In genomic region chr9:75892168-75892901, GRCh38 we compare ENCODE assay signal across 9 cellular contexts. TPM values are rescaled to one million over a fixed set of nuclear protein-coding genes. Genes with fewer than 3 reads are reported as not detected.
DNase-seq lines count a peak whose midpoint lies in the region; ATAC-seq and TF ChIP-seq lines count a peak whose summit lies in the region.
"Had no signal": no experiment of that assay in that cellular context is flagged by ENCODE, and none has a peak within 500 bp of the region (broad histone marks: within the 10 kb centered on the region; RNA-seq: fewer than 3 reads in every experiment).

No MANE protein-coding gene starts in this region.

- no peaks in the 10 kb centered on the region for H3K27me3 Mint-ChIP-seq in CD8-positive, alpha-beta T cell (ENCODE audit: low read depth)
- H3K27me3 Mint-ChIP-seq in dendritic cell treated with granulocyte-macrophage colony-stimulating factor and Interleukin-4, amounts not matched to agents 40 ng/mL and 50 ng/mL, for 4 days: peaks cover 13% of the 10 kb centered on the region
- H3K27me3 Mint-ChIP-seq in stimulated activated naive CD8-positive, alpha-beta T cell treated with anti-CD3 and anti-CD28 coated beads, Interleukin-15, Interleukin-2, amounts not matched to agents 100 ng/mL and 50 ng/mL, for 24 hours: peaks cover 9% of the 10 kb centered on the region

- no peaks in the 10 kb centered on the region for H3K9me3 Mint-ChIP-seq in CD8-positive, alpha-beta T cell
- no peaks in the 10 kb centered on the region for H3K9me3 Mint-ChIP-seq in dendritic cell treated with granulocyte-macrophage colony-stimulating factor and Interleukin-4, amounts not matched to agents 40 ng/mL and 50 ng/mL, for 4 days
- no peaks in the 10 kb centered on the region for H3K9me3 Mint-ChIP-seq in stimulated activated naive CD8-positive, alpha-beta T cell treated with anti-CD3 and anti-CD28 coated beads, Interleukin-15, Interleukin-2, amounts not matched to agents 100 ng/mL and 50 ng/mL, for 24 hours

- WGBS in mesenchymal stem cell: under 1% methylated on average over 26 of the region's 35 CpGs

- TF ChIP-seq CTCF in CD8-positive, alpha-beta T cell (IDR thresholded peaks at IDR 0.05): no peak
- TF ChIP-seq CTCF in RWPE2 (IDR thresholded peaks at IDR 0.05; ENCODE audit: poor library complexity, severe bottlenecking): no peak

- H3K4ac ChIP-seq in mesenchymal stem cell (ENCODE audit: low read depth in 1 of 2, low read length in 2 of 2): no peak overlapping the region

- H3K4me3 Mint-ChIP-seq in CD8-positive, alpha-beta T cell: peak overlapping the region; percentile 92
- peak overlapping the region; percentile 93 for H3K4me3 Mint-ChIP-seq in dendritic cell treated with granulocyte-macrophage colony-stimulating factor and Interleukin-4, amounts not matched to agents 40 ng/mL and 50 ng/mL, for 4 days
- H3K4me3 Mint-ChIP-seq in stimulated activated naive CD8-positive, alpha-beta T cell treated with anti-CD3 and anti-CD28 coated beads, Interleukin-15, Interleukin-2, amounts not matched to agents 100 ng/mL and 50 ng/mL, for 24 hours: peak overlapping the region; percentile 90

- H3K4me2 ChIP-seq in mesenchymal stem cell (ENCODE audit: low read length, poor library complexity, severe bottlenecking): peak overlapping the region; percentile 99

- H3K23ac ChIP-seq in mesenchymal stem cell (ENCODE audit: low read length in 2 of 2): no peak overlapping the region

- no peaks in the 10 kb centered on the region for H3K27me3 ChIP-seq in CD8-positive, alpha-beta T cell (ENCODE audit: insufficient read depth, low read length)
- H3K27me3 ChIP-seq in RWPE2 (ENCODE audit: insufficient read depth, poor library complexity, severe bottlenecking) (peaks cover 36% of the 10 kb centered on the region), mesenchymal stem cell (ENCODE audit: control insufficient read depth in 1 of 2, insufficient read depth in 1 of 2, low read length in 2 of 2) (peaks cover 4 to 21% of the 10 kb centered on the region in 2 experiments)

- H2AK5ac ChIP-seq in mesenchymal stem cell (ENCODE audit: low read length, severe bottlenecking): no peak overlapping the region

- H4K91ac ChIP-seq in mesenchymal stem cell (ENCODE audit: low read length): no peak overlapping the region

- H3K14ac ChIP-seq in mesenchymal stem cell (ENCODE audit: low read length in 2 of 2): no peak overlapping the region

- H3K27ac Mint-ChIP-seq in CD8-positive, alpha-beta T cell: no peak overlapping the region
- H3K27ac Mint-ChIP-seq in dendritic cell treated with granulocyte-macrophage colony-stimulating factor and Interleukin-4, amounts not matched to agents 40 ng/mL and 50 ng/mL, for 4 days: peak overlapping the region; percentile 87
- peak overlapping the region; percentile 57 for H3K27ac Mint-ChIP-seq in stimulated activated naive CD8-positive, alpha-beta T cell treated with anti-CD3 and anti-CD28 coated beads, Interleukin-15, Interleukin-2, amounts not matched to agents 100 ng/mL and 50 ng/mL, for 24 hours

- POLR2A ChIA-PET in CD8-positive, alpha-beta T cell (lab: Charles Lee): no interaction called here

- CTCF ChIA-PET in CD8-positive, alpha-beta T cell (lab: Charles Lee): interaction anchor here (0.7 to 1.5 kb wide), 3 partner anchors 10 to 208 kb away, joined by 3 to 4 read pairs (median 3); no protein-coding TSS in a partner anchor

- no peak for ATAC-seq in CD8-positive, alpha-beta T cell
- no peak for ATAC-seq in RWPE2 (ENCODE audit: low read depth)
- no peak for ATAC-seq in HG02642 (IDR thresholded peaks at IDR 0.05; ENCODE audit: poor library complexity, unreplicated experiment)
- ATAC-seq in HG03039 (IDR thresholded peaks at IDR 0.05; ENCODE audit: unreplicated experiment): no peak

- peak overlapping the region; percentile 43 for H2AFZ ChIP-seq in mesenchymal stem cell (ENCODE audit: low read depth, low read length)

- peaks cover 65% of the 10 kb centered on the region for H3K4me1 Mint-ChIP-seq in CD8-positive, alpha-beta T cell (ENCODE audit: low read depth)
- peaks cover 45% of the 10 kb centered on the region for H3K4me1 Mint-ChIP-seq in dendritic cell treated with granulocyte-macrophage colony-stimulating factor and Interleukin-4, amounts not matched to agents 40 ng/mL and 50 ng/mL, for 4 days (ENCODE audit: low read depth)
- peaks cover 49% of the 10 kb centered on the region for H3K4me1 Mint-ChIP-seq in stimulated activated naive CD8-positive, alpha-beta T cell treated with anti-CD3 and anti-CD28 coated beads, Interleukin-15, Interleukin-2, amounts not matched to agents 100 ng/mL and 50 ng/mL, for 24 hours (ENCODE audit: low read depth)

- no peaks in the 10 kb centered on the region for H3K36me3 ChIP-seq in CD8-positive, alpha-beta T cell (ENCODE audit: insufficient read depth, low read length)
- H3K36me3 ChIP-seq in RWPE2 (ENCODE audit: low read depth) (no peaks in the 10 kb centered on the region), mesenchymal stem cell (ENCODE audit: control insufficient read depth in 1 of 2, insufficient read depth in 2 of 2, low read depth in 1 of 2, low read length in 2 of 2) (no peaks in the 10 kb centered on the region)

- peak overlapping the region; percentile 12 for H4K8ac ChIP-seq in mesenchymal stem cell (ENCODE audit: low read length)

- H3K27ac ChIP-seq in CD8-positive, alpha-beta T cell (ENCODE audit: low read depth, low read length): no peak overlapping the region
- no peak overlapping the region for H3K27ac ChIP-seq in RWPE2 (ENCODE audit: poor library complexity, severe bottlenecking)
- H3K27ac ChIP-seq in mesenchymal stem cell (ENCODE audit: low read length, poor library complexity, severe bottlenecking): no peak overlapping the region
- H3K27ac ChIP-seq: epithelial cell of prostate had no signal

- peaks cover 9% of the 10 kb centered on the region for H3K36me3 Mint-ChIP-seq in CD8-positive, alpha-beta T cell
- H3K36me3 Mint-ChIP-seq in dendritic cell treated with granulocyte-macrophage colony-stimulating factor and Interleukin-4, amounts not matched to agents 40 ng/mL and 50 ng/mL, for 4 days (ENCODE audit: low read depth): peaks cover 23% of the 10 kb centered on the region
- no peaks in the 10 kb centered on the region for H3K36me3 Mint-ChIP-seq in stimulated activated naive CD8-positive, alpha-beta T cell treated with anti-CD3 and anti-CD28 coated beads, Interleukin-15, Interleukin-2, amounts not matched to agents 100 ng/mL and 50 ng/mL, for 24 hours (ENCODE audit: low read depth)

- no peak overlapping the region for H2BK120ac ChIP-seq in mesenchymal stem cell (ENCODE audit: low read depth, low read length)

- H3K9ac ChIP-seq in mesenchymal stem cell (ENCODE audit: low read length): peak overlapping the region; percentile 91

- peaks cover 6% of the 10 kb centered on the region for H3K79me1 ChIP-seq in mesenchymal stem cell (replicated peaks; ENCODE audit: low read length, poor library complexity, severe bottlenecking)

- no peak overlapping the region for H2BK15ac ChIP-seq in mesenchymal stem cell (ENCODE audit: low read depth, poor library complexity, severe bottlenecking)

- intact Hi-C loops in CD8-positive, alpha-beta T cell (cut with DNase I, micrococcal nuclease): loop anchor here in 1 of 2 experiments (5.0 to 10.0 kb wide), 4 partner anchors 500 to 1282 kb away; partner anchors contain the start of genes GCNT1, NMRK1, OSTF1 and RFK
- intact Hi-C loops in dendritic cell treated with granulocyte-macrophage colony-stimulating factor and Interleukin-4, amounts not matched to agents 40 ng/mL and 50 ng/mL, for 4 days (cut with micrococcal nuclease): no loop called here

- peaks cover 23% of the 10 kb centered on the region for H3K4me1 ChIP-seq in CD8-positive, alpha-beta T cell (ENCODE audit: insufficient read depth, low read length)
- H3K4me1 ChIP-seq in RWPE2 (ENCODE audit: insufficient read depth, poor library complexity, severe bottlenecking) (no peaks in the 10 kb centered on the region), mesenchymal stem cell (ENCODE audit: control insufficient read depth, insufficient read depth, low read depth, low read length) (peaks cover 16% of the 10 kb centered on the region)

- peak overlapping the region in 1 of 2 experiments; percentile 44 for H3K18ac ChIP-seq in mesenchymal stem cell (ENCODE audit: low read depth in 1 of 2, low read length in 2 of 2)

- H2BK12ac ChIP-seq in mesenchymal stem cell (ENCODE audit: low read length in 2 of 2): no peak overlapping the region

- peak in 1 of 7 experiments; percentile 8 for DNase-seq in CD8-positive, alpha-beta T cell
- no peak for DNase-seq in RWPE2 (ENCODE audit: low spot score)
- peak; percentile 14 for DNase-seq in mesenchymal stem cell
- DNase-seq in NCI-H1436 treated with DMSO at 0.1 percent for 48 hours (lab: John Stamatoyannopoulos, UW): no peak

- H3K4me3 ChIP-seq in CD8-positive, alpha-beta T cell (ENCODE audit: low read depth, low read length): peak overlapping the region; percentile 81
- H3K4me3 ChIP-seq in RWPE2 (ENCODE audit: severe bottlenecking) (peak overlapping the region; percentile 49), mesenchymal stem cell (ENCODE audit: insufficient read depth in 1 of 2, low read depth in 1 of 2, low read length in 2 of 2) (peak overlapping the region; percentile 74 to 91)

- H2BK5ac ChIP-seq in mesenchymal stem cell (ENCODE audit: low read depth, low read length, poor library complexity, severe bottlenecking): no peak overlapping the region

- no peaks in the 10 kb centered on the region for H3K9me3 ChIP-seq in CD8-positive, alpha-beta T cell (ENCODE audit: low read length)
- no peaks in the 10 kb centered on the region for H3K9me3 ChIP-seq in RWPE2 (ENCODE audit: severe bottlenecking)
- H3K9me3 ChIP-seq in mesenchymal stem cell (ENCODE audit: control insufficient read depth, low read length): no peaks in the 10 kb centered on the region

RNA-seq across cellular contexts. Expression of gene PCSK5, which starts 1.9 kb away (rescaled TPM):
- total RNA-seq in CD8-positive, alpha-beta T cell: 10 to 100 TPM; 13.7 to 13.8 TPM
- polyA plus RNA-seq in mesenchymal stem cell (2013, experiment 1 of 2): 2.5 TPM
- 2.6 TPM for polyA plus RNA-seq in mesenchymal stem cell (2013, experiment 2 of 2)
